ENCODE assay signal across 13 cellular contexts in the genomic region with DNA sequence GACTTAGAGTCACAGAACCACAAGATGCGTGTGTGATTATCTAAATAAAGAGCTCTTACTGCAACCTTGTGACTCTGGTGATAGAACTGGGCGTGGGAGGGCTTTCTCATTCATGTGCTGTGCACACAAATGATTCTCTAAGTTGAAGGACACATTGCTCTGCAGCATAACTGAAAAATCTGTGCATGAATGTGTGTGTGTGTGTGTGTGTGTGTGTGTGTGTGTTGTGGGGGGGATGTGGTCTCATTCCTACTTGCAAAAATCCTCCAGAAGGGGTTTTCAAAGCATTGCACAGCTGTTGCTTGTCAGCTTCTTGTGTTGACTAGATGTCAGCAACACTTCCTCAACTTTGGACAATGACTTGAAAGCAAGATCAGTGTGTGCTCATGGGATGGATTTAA. TPM values are rescaled to one million over a fixed set of nuclear protein-coding genes. Genes with fewer than 3 reads are reported as not detected.
DNase-seq lines count a peak whose midpoint lies in the region; ATAC-seq and TF ChIP-seq lines count a peak whose summit lies in the region.
"Had no signal": no experiment of that assay in that cellular context is flagged by ENCODE, and none has a peak within 500 bp of the region (broad histone marks: within the 10 kb centered on the region; RNA-seq: fewer than 3 reads in every experiment).

No MANE protein-coding gene starts in this region.

- dilution Hi-C loops in IMR-90 (cut with HindIII; ENCODE audit: low sequenced_read_pairs, unreplicated experiment): no loop called here

- H3K4me1 Mint-ChIP-seq in activated CD4-positive, alpha-beta T cell treated with anti-CD3 and anti-CD28 coated beads for 36 hours: peaks cover 72% of the 10 kb centered on the region

- no peak overlapping the region for H2AK9ac ChIP-seq in IMR-90 (replicated peaks; ENCODE audit: low read depth, low read length, poor library complexity)

- H3K4me2 ChIP-seq in IMR-90 (ENCODE audit: low read depth, low read length) (peak overlapping the region; percentile 17), smooth muscle cell (peak overlapping the region; percentile 47)

- H3K9me3 Mint-ChIP-seq in activated CD4-positive, alpha-beta T cell treated with anti-CD3 and anti-CD28 coated beads for 36 hours (ENCODE audit: low read depth): no peaks in the 10 kb centered on the region

- H3K9me3 ChIP-seq in IMR-90 (ENCODE audit: control insufficient read depth, insufficient read depth, low read length) (no peaks in the 10 kb centered on the region), smooth muscle cell (replicated peaks; ENCODE audit: low read depth) (no peaks in the 10 kb centered on the region)
- H3K9me3 ChIP-seq: testis had no signal

- POLR2A ChIA-PET in activated CD4-positive, alpha-beta T cell treated with anti-CD3 and anti-CD28 coated beads for 36 hours (lab: Charles Lee): no interaction called here
- POLR2A ChIA-PET in IMR-90 (lab: Charles Lee; ENCODE audit: unreplicated experiment): no interaction called here

- H3K14ac ChIP-seq in IMR-90 (replicated peaks; ENCODE audit: low read depth, low read length): peak overlapping the region; percentile 21; the same call in 1 of the 2 replicates

- in situ Hi-C loops in IMR-90 (cut with MboI; ENCODE audit: low sequenced_read_pairs): no loop called here

- H2BK5ac ChIP-seq in IMR-90 (ENCODE audit: low read depth, low read length, poor library complexity, severe bottlenecking): no peak overlapping the region

- H2AFZ ChIP-seq in IMR-90 (replicated peaks; ENCODE audit: low read length, poor library complexity) (no peak overlapping the region), smooth muscle cell (ENCODE audit: low read depth) (no peak overlapping the region)

- H3K36me3 Mint-ChIP-seq in activated CD4-positive, alpha-beta T cell treated with anti-CD3 and anti-CD28 coated beads for 36 hours (ENCODE audit: low read depth): peaks cover 3% of the 10 kb centered on the region

- no peaks in the 10 kb centered on the region for H3K27me3 Mint-ChIP-seq in activated CD4-positive, alpha-beta T cell treated with anti-CD3 and anti-CD28 coated beads for 36 hours

- TF ChIP-seq RAD21 in IMR-90 (IDR thresholded peaks at IDR 0.05; ENCODE audit: low read length): no peak

- H3K4ac ChIP-seq in IMR-90 (ENCODE audit: low read depth, low read length): peak overlapping the region; percentile 25; the same call in 1 of the 2 replicates

- H2BK15ac ChIP-seq in IMR-90 (ENCODE audit: low read depth, low read length): no peak overlapping the region

- H3K9ac ChIP-seq in IMR-90 (ENCODE audit: low read depth, low read length) (no peak overlapping the region), smooth muscle cell (ENCODE audit: low read depth) (no peak overlapping the region)

- H2BK20ac ChIP-seq in IMR-90 (ENCODE audit: low read depth, low read length): peak overlapping the region; percentile 45; the same call in 1 of the 2 replicates

- H3K23ac ChIP-seq in IMR-90 (ENCODE audit: low read depth, low read length): no peak overlapping the region

- no peak overlapping the region for H2AK5ac ChIP-seq in IMR-90 (ENCODE audit: low read depth, low read length)

- peaks cover 3% of the 10 kb centered on the region for H3F3A ChIP-seq in smooth muscle cell (ENCODE audit: low read depth)

- peaks cover 27 to 84% of the 10 kb centered on the region in 2 experiments for H3K79me1 ChIP-seq in IMR-90 (ENCODE audit: low read depth in 1 of 2, low read length in 2 of 2)

- 0 out of 4 replicates have a peak overlapping the region, but pooled peaks of 1 of the 2 experiments have one; percentile 0 for H4K8ac ChIP-seq in IMR-90 (ENCODE audit: low read depth in 2 of 2, low read length in 2 of 2)

- CTCF ChIA-PET in activated CD4-positive, alpha-beta T cell treated with anti-CD3 and anti-CD28 coated beads for 36 hours (lab: Charles Lee): interaction anchor here (1.0 kb wide), 2 partner anchors 20 to 23 kb away, joined by 3 read pairs; no protein-coding TSS in a partner anchor
- CTCF ChIA-PET in IMR-90 (lab: Yijun Ruan, JAX): interaction anchor here (0.6 to 1.5 kb wide), 2 partner anchors 13 to 1102 kb away, joined by 4 read pairs; no protein-coding TSS in a partner anchor

- H3K27me3 ChIP-seq in IMR-90 (ENCODE audit: control insufficient read depth, insufficient read depth, low read length) (no peaks in the 10 kb centered on the region), smooth muscle cell (ENCODE audit: low read depth) (no peaks in the 10 kb centered on the region)
- H3K27me3 ChIP-seq: testis had no signal

- H3K4me1 ChIP-seq in IMR-90 (ENCODE audit: control insufficient read depth, insufficient read depth, low read length) (peaks cover 28% of the 10 kb centered on the region), smooth muscle cell (ENCODE audit: low read depth) (peaks cover 14% of the 10 kb centered on the region)

- peaks cover 90% of the 10 kb centered on the region for H3K79me2 ChIP-seq in smooth muscle cell (ENCODE audit: low read depth)

- peak; percentile 32 for DNase-seq in activated CD4-positive, alpha-beta T cell treated with anti-CD3 and anti-CD28 coated beads for 36 hours
- DNase-seq in activated CD4-positive, alpha-beta T cell treated with anti-CD3 and anti-CD28 coated beads for 1 hour: no peak
- peak; percentile 89 for DNase-seq in IMR-90
- DNase-seq in smooth muscle cell (lab: John Stamatoyannopoulos, UW; ENCODE audit: unreplicated experiment): no peak
- DNase-seq in activated CD8-positive, alpha-beta memory T cell treated with anti-CD3 and anti-CD28 coated beads, Interleukin-2, amount 50 U/mL, for 48 hours: no peak
- DNase-seq in coronary artery (ENCODE audit: low spot score): no peak
- DNase-seq in NCI-H510A treated with DMSO at 0.1 percent for 48 hours (lab: John Stamatoyannopoulos, UW): no peak
- DNase-seq: activated T-cell treated with anti-CD3 and anti-CD28 coated beads, Interleukin-2, amount 50 U/mL, for 48 hours; NCI-H1417; SHP77; stimulated activated CD4-positive, alpha-beta T cell treated with anti-CD3 and anti-CD28 coated beads, Interleukin-15, amount 100 ng/mL, for 24 hours; testis had no signal

- H3K56ac ChIP-seq in IMR-90 (ENCODE audit: extremely low read depth, insufficient read depth, low read length): no peak overlapping the region

- no peak for ATAC-seq in activated CD4-positive, alpha-beta T cell treated with anti-CD3 and anti-CD28 coated beads for 36 hours
- ATAC-seq in IMR-90 (ENCODE audit: low read depth) (peak; percentile 28), esophagus mucosa (peak; percentile 35)

- H4K20me1 ChIP-seq in IMR-90 (ENCODE audit: insufficient read depth, low read length): peaks cover 48% of the 10 kb centered on the region
- peaks cover 97% of the 10 kb centered on the region for H4K20me1 ChIP-seq in smooth muscle cell (ENCODE audit: low read depth)

- WGBS in IMR-90 (ENCODE audit: extremely low coverage in 2 of 2, insufficient read length in 1 of 2), 2 experiments: no CpG with 5 or more reads among the region's 2 CpGs
- WGBS in smooth muscle cell (ENCODE audit: low lambda C conversion rate): 73% methylated on average over 2 of the region's 2 CpGs

- H3K4me3 Mint-ChIP-seq in activated CD4-positive, alpha-beta T cell treated with anti-CD3 and anti-CD28 coated beads for 36 hours: no peak overlapping the region

- H2BK120ac ChIP-seq in IMR-90 (ENCODE audit: low read depth, low read length): no peak overlapping the region; the same call in 1 of the 2 replicates

- no peak overlapping the region for H4K91ac ChIP-seq in IMR-90 (ENCODE audit: insufficient read depth, low read depth, low read length)

- H3K36me3 ChIP-seq in IMR-90 (ENCODE audit: control insufficient read depth, insufficient read depth, low read length): no peaks in the 10 kb centered on the region
- H3K36me3 ChIP-seq in smooth muscle cell (ENCODE audit: low read depth): no peaks in the 10 kb centered on the region

- TF ChIP-seq CTCF in IMR-90 (conservative IDR thresholded peaks at IDR 0.05; ENCODE audit: low read depth, low read length) (no peak), smooth muscle cell (IDR thresholded peaks at IDR 0.05; ENCODE audit: borderline replicate concordance, insufficient read depth, poor library complexity, severe bottlenecking) (no peak), coronary artery (IDR thresholded peaks at IDR 0.05) (no peak)

- H3K27ac ChIP-seq in IMR-90 (ENCODE audit: insufficient read depth, low read length) (no peak overlapping the region; the same call in 1 of the 2 replicates), smooth muscle cell (ENCODE audit: low read depth) (no peak overlapping the region), coronary artery (peak overlapping the region in 1 of 2 donors; percentile 64)

- H3K4me3 ChIP-seq in IMR-90 (ENCODE audit: insufficient read depth, low read depth, low read length) (no peak overlapping the region), smooth muscle cell (no peak overlapping the region), coronary artery (no peak overlapping the region)
- H3K4me3 ChIP-seq: testis had no signal

- intact Hi-C loops in activated CD4-positive, alpha-beta T cell treated with anti-CD3 and anti-CD28 coated beads for 36 hours (cut with DNase I, micrococcal nuclease): no loop called here
- intact Hi-C loops in IMR-90 (cut with micrococcal nuclease): loop anchor here (2.0 kb wide), 1 partner anchor 15 kb away; no protein-coding TSS in a partner anchor

- peaks cover 38% of the 10 kb centered on the region for H3K9me1 ChIP-seq in IMR-90 (ENCODE audit: insufficient read depth, low read length)

- H3K18ac ChIP-seq in IMR-90 (ENCODE audit: low read depth, low read length): no peak overlapping the region

- H4K5ac ChIP-seq in IMR-90 (ENCODE audit: low read depth, low read length): no peak overlapping the region

- no peak overlapping the region for H3K27ac Mint-ChIP-seq in activated CD4-positive, alpha-beta T cell treated with anti-CD3 and anti-CD28 coated beads for 36 hours

- no peak for TF ChIP-seq POLR2A in IMR-90 (IDR thresholded peaks at IDR 0.05; ENCODE audit: low read depth, low read length)

- BruUV-seq in IMR-90 (replicated peaks; lab: Mats Ljungman, UMichigan): no TSS peak

TF ChIP-seq in IMR-90, 13 proteins besides CTCF, POLR2A, EP300 and RAD21 (continues in another document):
- TF ChIP-seq, protein P1, sequence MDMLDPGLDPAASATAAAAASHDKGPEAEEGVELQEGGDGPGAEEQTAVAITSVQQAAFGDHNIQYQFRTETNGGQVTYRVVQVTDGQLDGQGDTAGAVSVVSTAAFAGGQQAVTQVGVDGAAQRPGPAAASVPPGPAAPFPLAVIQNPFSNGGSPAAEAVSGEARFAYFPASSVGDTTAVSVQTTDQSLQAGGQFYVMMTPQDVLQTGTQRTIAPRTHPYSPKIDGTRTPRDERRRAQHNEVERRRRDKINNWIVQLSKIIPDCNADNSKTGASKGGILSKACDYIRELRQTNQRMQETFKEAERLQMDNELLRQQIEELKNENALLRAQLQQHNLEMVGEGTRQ (IDR thresholded peaks at IDR 0.05; ENCODE audit: low read depth, low read length): no peak
- no peak for TF ChIP-seq BHLHE40 (IDR thresholded peaks at IDR 0.05; ENCODE audit: low read depth, low read length)

RNA-seq across cellular contexts. Expression of a gene that starts 22.4 kb away (rescaled TPM):
- total RNA-seq in activated CD4-positive, alpha-beta T cell treated with anti-CD3 and anti-CD28 coated beads for 36 hours: 10 to 100 TPM; 14.8 to 16.4 TPM
- total RNA-seq in IMR-90 (2012; rRNA removed) (7.8 and 8.8 TPM in 2 replicates), esophagus mucosa (7.0 TPM), smooth muscle cell (15.9 and 27.7 TPM in 2 replicates)
- polyA plus RNA-seq in IMR-90 (2012; rRNA removed) (7.0 and 7.2 TPM in 2 replicates), smooth muscle cell (9.2 and 9.4 TPM in 2 replicates)
- polyA plus RNA-seq in IMR-90 (2012; cell fraction: cytosol; rRNA removed): 2.0 and 2.2 TPM in 2 replicates
- 2.7 and 13.5 TPM in 2 replicates for polyA plus RNA-seq in IMR-90 (2012; cell fraction: nucleus; rRNA removed; ENCODE audit: low replicate concordance)

Comparison
In these comparisons a context has a peak if more than half of its experiments do, and no peak if none do; other contexts are left out.
1. DNase-seq: peak in activated CD4-positive, alpha-beta T cell treated with anti-CD3 and anti-CD28 coated beads for 36 hours (single experiment) and IMR-90 (single experiment); none in activated CD4-positive, alpha-beta T cell treated with anti-CD3 and anti-CD28 coated beads for 1 hour (single experiment), smooth muscle cell (single experiment), activated CD8-positive, alpha-beta memory T cell treated with anti-CD3 and anti-CD28 coated beads, Interleukin-2, amount 50 U/mL, for 48 hours (single experiment), coronary artery (single experiment) and NCI-H510A treated with DMSO at 0.1 percent for 48 hours (single experiment).